ENCODE assay signal across 8 cellular contexts in the genomic region with DNA sequence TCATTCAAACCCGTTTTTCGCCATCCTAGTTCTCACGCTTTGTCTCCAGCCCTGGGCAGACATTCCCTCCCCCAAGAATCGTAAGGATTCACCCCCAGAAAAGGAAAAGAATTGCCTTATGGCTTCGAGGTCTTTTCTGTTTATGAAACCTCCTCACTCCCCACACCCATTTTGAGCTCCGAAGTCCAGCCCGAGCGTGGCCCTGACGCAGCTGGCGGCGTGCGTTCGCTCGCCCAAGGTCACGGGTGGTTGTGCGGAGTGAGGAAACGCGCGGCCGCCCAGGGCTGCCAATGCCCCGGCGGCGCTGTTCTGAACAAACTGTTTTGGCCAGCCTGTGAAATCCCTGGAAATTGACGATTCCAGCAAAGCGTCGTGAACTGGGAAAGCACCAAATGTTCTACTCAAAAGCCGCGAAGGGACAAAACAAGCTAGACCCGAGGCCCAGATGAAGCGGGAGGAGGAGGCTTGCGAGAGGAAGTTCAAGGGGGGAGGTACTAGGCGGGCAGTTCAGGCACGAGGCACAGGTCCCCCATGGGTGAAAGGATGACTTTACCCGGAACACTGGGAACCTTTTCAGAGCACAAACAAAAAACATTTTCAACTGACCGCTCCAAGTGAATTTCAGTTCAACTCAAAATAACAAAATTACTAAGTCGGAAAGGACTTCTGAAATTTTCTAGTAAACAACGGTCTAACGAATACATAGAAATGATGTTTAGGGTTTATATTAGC. TPM values are rescaled to one million over a fixed set of nuclear protein-coding genes. Genes with fewer than 3 reads are reported as not detected.
DNase-seq lines count a peak whose midpoint lies in the region; ATAC-seq and TF ChIP-seq lines count a peak whose summit lies in the region.

No MANE protein-coding gene starts in this region.

- no peaks in the 10 kb centered on the region for H3K27me3 ChIP-seq in iPS-18a (ENCODE audit: control insufficient read depth, insufficient read depth, low read length)
- H3K27me3 ChIP-seq in gastrocnemius medialis, result no peaks in the 10 kb centered on the region

- peak overlapping the region; percentile 86 for H3K9ac ChIP-seq in iPS-18a (ENCODE audit: low read length)

- H3K9me3 ChIP-seq in iPS-18a (ENCODE audit: control insufficient read depth, low read depth, low read length), result no peaks in the 10 kb centered on the region
- H3K9me3 ChIP-seq in gastrocnemius medialis, result no peaks in the 10 kb centered on the region

- peak; percentile 30 for DNase-seq in NCI-H1694 (lab: John Stamatoyannopoulos, UW)
- DNase-seq in T47D (ENCODE audit: low read depth in 1 of 2, low spot score in 1 of 2), result peak; percentile 44 to 84
- DNase-seq in gastrocnemius medialis, result peak; percentile 92 to 96
- DNase-seq in NCI-H1048 (lab: John Stamatoyannopoulos, UW), result no peak

- in situ Hi-C loops in T47D (cut with HindIII; ENCODE audit: low pct_unique_long_range_greater_than_20kb, low sequenced_read_pairs), result no loop called here
- in situ Hi-C loops in gastrocnemius medialis (cut with MboI; ENCODE audit: low sequenced_read_pairs in 4 of 4), result loop anchor here in 2 of 4 donors (10.0 kb wide), 2 partner anchors 61 to 219 kb away; no protein-coding TSS in a partner anchor

- TF ChIP-seq POLR2A in gastrocnemius medialis (IDR thresholded peaks at IDR 0.05), result no peak

- peak overlapping the region; percentile 99 for H3K27ac ChIP-seq in VCaP
- peak overlapping the region; percentile 92 for H3K27ac ChIP-seq in iPS-18a (ENCODE audit: low read length)
- H3K27ac ChIP-seq in gastrocnemius medialis, result peak overlapping the region; percentile 94 to 99 (median 98)

- peak overlapping the region; percentile 78 for H3K4me3 ChIP-seq in iPS-18a (ENCODE audit: low read length)
- peak overlapping the region; percentile 45 to 76 (median 62) for H3K4me3 ChIP-seq in gastrocnemius medialis

- TF ChIP-seq CTCF in VCaP (conservative IDR thresholded peaks at IDR 0.05) (peak; percentile 26; the same call in 1 of the 2 replicates), gastrocnemius medialis (IDR thresholded peaks at IDR 0.05 in 4 of 5, conservative IDR thresholded peaks at IDR 0.05 in 1 of 5) (peak in 2 of 5 experiments; percentile 16 to 32)

- H3K4me1 ChIP-seq in iPS-18a (ENCODE audit: control insufficient read depth, low read depth, low read length), result peaks cover 16% of the 10 kb centered on the region
- H3K4me1 ChIP-seq in gastrocnemius medialis, result peaks cover 8 to 17% of the 10 kb centered on the region in 2 donors

- intact Hi-C loops in gastrocnemius medialis (cut with DNase I; ENCODE audit: low total_unique reads), result loop anchor here (10.0 kb wide), 1 partner anchor 601 kb away; a partner anchor contains a TSS

- ATAC-seq in GM18498 (IDR thresholded peaks at IDR 0.05; ENCODE audit: unreplicated experiment) (peak; percentile 43), HG02840 (IDR thresholded peaks at IDR 0.05; ENCODE audit: low FRiP score, unreplicated experiment) (peak; percentile 37), gastrocnemius medialis (peak; percentile 59 to 67)

- H3K36me3 ChIP-seq in iPS-18a (ENCODE audit: control insufficient read depth, low read depth, low read length) (peaks cover 29% of the 10 kb centered on the region), gastrocnemius medialis (peaks cover 6 to 27% of the 10 kb centered on the region in 2 donors)

RNA-seq across cellular contexts. Expression of a gene that starts 0.7 kb away (rescaled TPM):
- total RNA-seq in gastrocnemius medialis, result 1,000 to 10,000 TPM in 1 of 4 donors, 100 to 1,000 TPM in 3; 316 to 2,069 (median 561) TPM
